8 cellular contexts compared by ENCODE assay signal in the genomic region with DNA sequence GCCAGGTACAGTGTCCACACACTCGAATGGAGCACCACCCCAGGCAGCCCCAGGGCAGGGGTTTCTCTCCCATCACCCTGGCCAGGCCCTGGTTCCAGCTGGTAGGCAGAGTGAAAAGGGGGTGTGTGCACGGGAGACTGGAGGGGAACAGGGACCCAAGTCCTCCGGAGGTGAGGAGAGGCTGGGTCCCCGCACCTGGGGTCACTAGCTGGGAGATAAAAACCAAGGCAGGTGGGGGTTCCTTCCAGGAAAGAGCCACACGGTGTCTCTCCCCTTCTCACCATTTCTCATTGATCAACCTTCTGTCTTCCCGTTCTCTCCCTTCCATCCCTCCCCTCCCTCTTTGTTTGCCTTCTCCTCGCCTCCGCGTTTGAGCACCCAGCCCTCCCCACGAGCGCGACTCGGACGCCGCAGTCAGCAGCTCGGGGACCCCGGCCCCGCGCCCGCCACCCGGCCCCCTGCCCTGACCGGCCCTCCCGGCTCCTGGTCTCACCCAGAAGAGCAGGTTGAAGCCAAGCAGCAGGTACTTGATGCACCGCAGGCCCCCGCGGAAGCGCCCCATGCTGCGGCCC. TPM values are rescaled to one million over a fixed set of nuclear protein-coding genes. Genes with fewer than 3 reads are reported as not detected.
DNase-seq lines count a peak whose midpoint lies in the region; ATAC-seq lines count a peak whose summit lies in the region.

No MANE protein-coding gene starts in this region.

- H3K27me3 Mint-ChIP-seq in activated naive CD8-positive, alpha-beta T cell treated with anti-CD3 and anti-CD28 coated beads for 36 hours = peaks cover 9% of the 10 kb centered on the region
- H3K27me3 Mint-ChIP-seq in stimulated activated memory B cell treated with anti-CD40 and anti-IgM and Interleukin-4, amounts not matched to agents 10 μg/mL and 1 μg/mL and 100 μg/mL, for 72 hours = no peaks in the 10 kb centered on the region

- H3K9me3 Mint-ChIP-seq in activated naive CD8-positive, alpha-beta T cell treated with anti-CD3 and anti-CD28 coated beads for 36 hours = no peaks in the 10 kb centered on the region
- no peaks in the 10 kb centered on the region for H3K9me3 Mint-ChIP-seq in stimulated activated memory B cell treated with anti-CD40 and anti-IgM and Interleukin-4, amounts not matched to agents 10 μg/mL and 1 μg/mL and 100 μg/mL, for 72 hours

- H3K36me3 Mint-ChIP-seq in activated naive CD8-positive, alpha-beta T cell treated with anti-CD3 and anti-CD28 coated beads for 36 hours = no peaks in the 10 kb centered on the region
- H3K36me3 Mint-ChIP-seq in stimulated activated memory B cell treated with anti-CD40 and anti-IgM and Interleukin-4, amounts not matched to agents 10 μg/mL and 1 μg/mL and 100 μg/mL, for 72 hours = no peaks in the 10 kb centered on the region

- ATAC-seq in stimulated activated memory B cell treated with anti-CD40 and anti-IgM and Interleukin-4, amounts not matched to agents 10 μg/mL and 1 μg/mL and 100 μg/mL, for 72 hours = peak; percentile 6
- ATAC-seq in GM18502 (IDR thresholded peaks at IDR 0.05; ENCODE audit: poor library complexity, unreplicated experiment) = no peak

- H3K4me3 Mint-ChIP-seq in activated naive CD8-positive, alpha-beta T cell treated with anti-CD3 and anti-CD28 coated beads for 36 hours = peak overlapping the region; percentile 64
- H3K4me3 Mint-ChIP-seq in stimulated activated memory B cell treated with anti-CD40 and anti-IgM and Interleukin-4, amounts not matched to agents 10 μg/mL and 1 μg/mL and 100 μg/mL, for 72 hours = peak overlapping the region; percentile 89

- no peak overlapping the region for H3K27ac Mint-ChIP-seq in activated naive CD8-positive, alpha-beta T cell treated with anti-CD3 and anti-CD28 coated beads for 36 hours
- peak overlapping the region; percentile 48 for H3K27ac Mint-ChIP-seq in stimulated activated memory B cell treated with anti-CD40 and anti-IgM and Interleukin-4, amounts not matched to agents 10 μg/mL and 1 μg/mL and 100 μg/mL, for 72 hours

- peaks cover 26% of the 10 kb centered on the region for H3K4me1 Mint-ChIP-seq in activated naive CD8-positive, alpha-beta T cell treated with anti-CD3 and anti-CD28 coated beads for 36 hours
- H3K4me1 Mint-ChIP-seq in stimulated activated memory B cell treated with anti-CD40 and anti-IgM and Interleukin-4, amounts not matched to agents 10 μg/mL and 1 μg/mL and 100 μg/mL, for 72 hours = peaks cover 17% of the 10 kb centered on the region

- peak; percentile 57 for DNase-seq in DMS 273 (lab: John Stamatoyannopoulos, UW; ENCODE audit: unreplicated experiment)
- DNase-seq in DMS 273 treated with DMSO at 0.1 percent for 48 hours (lab: John Stamatoyannopoulos, UW) = no peak
- DNase-seq in activated naive CD8-positive, alpha-beta T cell treated with anti-CD3 and anti-CD28 coated beads for 36 hours = no peak
- peak; percentile 33 for DNase-seq in iPS-NIHi11 (ENCODE audit: low spot score)
- no peak for DNase-seq in AG08395 (ENCODE audit: low spot score)
- no peak for DNase-seq in NCI-H69 (lab: John Stamatoyannopoulos, UW)

RNA-seq across cellular contexts. Expression of a gene that starts 0.3 kb away (rescaled TPM):
- total RNA-seq in activated naive CD8-positive, alpha-beta T cell treated with anti-CD3 and anti-CD28 coated beads for 36 hours = under 1 TPM; 0.16 to 0.26 TPM

RNA-seq across cellular contexts. Expression of a gene that starts 59.3 kb away (rescaled TPM):
- total RNA-seq in activated naive CD8-positive, alpha-beta T cell treated with anti-CD3 and anti-CD28 coated beads for 36 hours = not detected

Comparison
In these comparisons a context has a peak if more than half of its experiments do, and no peak if none do; other contexts are left out.
1. DNase-seq: peak in DMS 273 (single experiment) and iPS-NIHi11 (single experiment); none in DMS 273 treated with DMSO at 0.1 percent for 48 hours (single experiment), activated naive CD8-positive, alpha-beta T cell treated with anti-CD3 and anti-CD28 coated beads for 36 hours (single experiment), AG08395 (single experiment) and NCI-H69 (single experiment).